ENCODE assay signal across 1 cellular context in genomic region chr5:92641031-92641962, GRCh38.
TF ChIP-seq lines count a peak whose summit lies in the region.

No MANE protein-coding gene starts in this region.

TF ChIP-seq in HepG2, 621 proteins besides CTCF, POLR2A, EP300 and RAD21 (continued from another document):
- TF ChIP-seq ZSCAN25 (CRISPR knock-in tag; IDR thresholded peaks at IDR 0.05) (no peak), ZBTB26 (CRISPR knock-in tag; IDR thresholded peaks at IDR 0.05; ENCODE audit: borderline replicate concordance) (no peak), ZNF841 (CRISPR knock-in tag; IDR thresholded peaks at IDR 0.05; ENCODE audit: borderline replicate concordance) (no peak), FOXP4 (CRISPR knock-in tag; IDR thresholded peaks at IDR 0.05) (peak; percentile 23; the same call in 1 of the 2 replicates), CBX1 (IDR thresholded peaks at IDR 0.05; ENCODE audit: low read depth) (no peak), ZNF572 (CRISPR knock-in tag; IDR thresholded peaks at IDR 0.05) (no peak)
TF ChIP-seq in HepG2: peak in this region for 34.
